ENCODE assay signal across 13 cellular contexts in the genomic region with DNA sequence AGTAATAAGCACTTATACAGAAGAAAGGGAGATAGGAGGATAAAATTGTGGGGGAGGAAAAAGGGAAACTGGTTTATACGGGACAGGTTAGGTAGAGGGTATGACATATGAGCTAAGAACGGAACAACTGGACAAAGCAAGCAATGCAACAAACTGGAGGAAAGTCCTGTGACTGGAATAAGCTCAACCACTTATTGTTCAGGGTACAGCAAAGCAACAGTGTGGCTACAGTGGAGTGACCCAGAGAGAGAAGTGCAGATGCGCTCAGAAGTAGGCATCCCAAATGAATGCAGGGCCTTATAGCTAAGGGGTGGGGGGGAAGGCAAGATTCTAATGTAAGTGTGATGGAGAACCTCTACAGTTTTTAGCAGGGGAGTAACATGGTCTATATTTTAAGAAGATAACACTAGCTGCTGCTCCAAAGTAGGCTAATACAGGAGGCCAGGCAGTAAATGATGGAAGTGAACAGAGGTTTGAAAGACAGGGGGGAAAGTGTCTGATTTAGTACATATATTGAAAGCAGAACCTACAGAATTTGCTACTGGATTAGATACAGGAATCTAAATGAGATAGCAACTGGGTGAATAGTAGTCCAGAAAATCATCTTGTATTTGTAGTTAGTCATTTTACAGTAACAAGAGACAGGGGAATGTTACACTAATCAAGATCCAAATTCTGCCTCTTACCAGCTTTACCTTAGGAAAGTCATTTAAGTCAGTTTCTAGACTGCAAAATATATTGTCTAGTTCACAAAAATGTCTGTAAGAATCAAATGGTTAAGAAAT. TPM values are rescaled to one million over a fixed set of nuclear protein-coding genes. Genes with fewer than 3 reads are reported as not detected.
DNase-seq lines count a peak whose midpoint lies in the region; ATAC-seq and TF ChIP-seq lines count a peak whose summit lies in the region.
"Had no signal": no experiment of that assay in that cellular context is flagged by ENCODE, and none has a peak within 500 bp of the region (broad histone marks: within the 10 kb centered on the region; RNA-seq: fewer than 3 reads in every experiment).

No MANE protein-coding gene starts in this region.

- H3K9me3 ChIP-seq in CD8-positive, alpha-beta memory T cell (ENCODE audit: low read length): no peaks in the 10 kb centered on the region

- POLR2A ChIA-PET in CD8-positive, alpha-beta memory T cell (lab: Charles Lee): interaction anchor here (0.6 to 1.5 kb wide), 3 partner anchors 18 to 685 kb away, joined by 4 to 15 read pairs (median 4); no protein-coding TSS in a partner anchor

- H3K36me3 ChIP-seq in CD8-positive, alpha-beta memory T cell (ENCODE audit: insufficient read depth, low read length): no peaks in the 10 kb centered on the region
- H3K36me3 ChIP-seq: cardiac muscle cell had no signal

- H3K27ac ChIP-seq in CD8-positive, alpha-beta memory T cell (ENCODE audit: low read depth, low read length): no peak overlapping the region
- H3K27ac ChIP-seq: cardiac muscle cell had no signal

- peak overlapping the region; percentile 5 for H3K4me3 ChIP-seq in CD8-positive, alpha-beta memory T cell (ENCODE audit: low read length)
- H3K4me3 ChIP-seq: cardiac muscle cell had no signal

- peaks cover 63% of the 10 kb centered on the region for H3K4me1 ChIP-seq in CD8-positive, alpha-beta memory T cell (ENCODE audit: insufficient read depth, low read length)

- H3K9me3 Mint-ChIP-seq in CD8-positive, alpha-beta memory T cell: no peaks in the 10 kb centered on the region
- H3K9me3 Mint-ChIP-seq in HFFc6 (no peaks in the 10 kb centered on the region), nephron (no peaks in the 10 kb centered on the region)
- no peaks in the 10 kb centered on the region for H3K9me3 Mint-ChIP-seq in activated T-helper 17 cell treated with anti-CD3 and anti-CD28 coated beads, Interleukin-2, amount 50 U/mL, for 72 hours

- DNase-seq in CD8-positive, alpha-beta memory T cell: no peak
- DNase-seq in HFFc6 (no peak), NCI-H1105 treated with DMSO at 0.1 percent for 48 hours (lab: John Stamatoyannopoulos, UW) (no peak), G401 (ENCODE audit: low spot score) (no peak)
- DNase-seq: activated CD8-positive, alpha-beta memory T cell treated with anti-CD3 and anti-CD28 coated beads, Interleukin-2, amount 50 U/mL, for 48 hours; H7; KG1; NCI-H2029; NK-92 treated with Interleukin-12 subunit alpha and Interleukin-12 subunit beta, amount 100 ng/mL, for 24 hours had no signal

- H3K4me3 Mint-ChIP-seq in CD8-positive, alpha-beta memory T cell: peak overlapping the region; percentile 66 to 94 (median 84)
- peak overlapping the region; percentile 12; the same call in 1 of the 2 replicates for H3K4me3 Mint-ChIP-seq in HFFc6
- H3K4me3 Mint-ChIP-seq in activated T-helper 17 cell treated with anti-CD3 and anti-CD28 coated beads, Interleukin-2, amount 50 U/mL, for 72 hours: peak overlapping the region; percentile 90
- H3K4me3 Mint-ChIP-seq in nephron: peak overlapping the region; percentile 29 to 61 (median 54)

- H3K27me3 ChIP-seq in CD8-positive, alpha-beta memory T cell (ENCODE audit: insufficient read depth, low read length, poor library complexity, severe bottlenecking): no peaks in the 10 kb centered on the region
- H3K27me3 ChIP-seq: cardiac muscle cell had no signal

- peak overlapping the region; percentile 4 to 79 (median 30) for H3K27ac Mint-ChIP-seq in CD8-positive, alpha-beta memory T cell
- peak overlapping the region; percentile 20 for H3K27ac Mint-ChIP-seq in HFFc6
- peak overlapping the region; percentile 72 for H3K27ac Mint-ChIP-seq in activated T-helper 17 cell treated with anti-CD3 and anti-CD28 coated beads, Interleukin-2, amount 50 U/mL, for 72 hours
- peak overlapping the region in 2 of 3 experiments; percentile 8 to 15 for H3K27ac Mint-ChIP-seq in nephron

- peaks cover 0 to 10% (median 0%) of the 10 kb centered on the region in 3 donors for H3K36me3 Mint-ChIP-seq in CD8-positive, alpha-beta memory T cell
- H3K36me3 Mint-ChIP-seq in HFFc6 (ENCODE audit: low read depth) (peaks cover 6% of the 10 kb centered on the region), nephron (ENCODE audit: low read depth) (no peaks in the 10 kb centered on the region)
- H3K36me3 Mint-ChIP-seq in activated T-helper 17 cell treated with anti-CD3 and anti-CD28 coated beads, Interleukin-2, amount 50 U/mL, for 72 hours (ENCODE audit: low read depth): peaks cover 33% of the 10 kb centered on the region

- no peak for ATAC-seq in activated T-helper 17 cell treated with anti-CD3 and anti-CD28 coated beads, Interleukin-2, amount 50 U/mL, for 72 hours (replicated peaks)
- no peak for ATAC-seq in GM21825 (IDR thresholded peaks at IDR 0.05; ENCODE audit: unreplicated experiment)

- peaks cover 0 to 1% of the 10 kb centered on the region in 2 donors for H3K27me3 Mint-ChIP-seq in CD8-positive, alpha-beta memory T cell
- H3K27me3 Mint-ChIP-seq in HFFc6 (ENCODE audit: insufficient read depth): peaks cover 5% of the 10 kb centered on the region; the same call in 1 of the 2 replicates
- no peaks in the 10 kb centered on the region for H3K27me3 Mint-ChIP-seq in activated T-helper 17 cell treated with anti-CD3 and anti-CD28 coated beads, Interleukin-2, amount 50 U/mL, for 72 hours
- no peaks in the 10 kb centered on the region for H3K27me3 Mint-ChIP-seq in nephron (ENCODE audit: low read depth)

- CTCF ChIA-PET in CD8-positive, alpha-beta memory T cell (lab: Charles Lee): interaction anchor here (0.6 to 1.5 kb wide), 4 partner anchors 40 to 664 kb away, joined by 3 to 4 read pairs (median 3); no protein-coding TSS in a partner anchor

- peaks cover 73 to 83% (median 81%) of the 10 kb centered on the region in 3 donors for H3K4me1 Mint-ChIP-seq in CD8-positive, alpha-beta memory T cell
- peaks cover 75% of the 10 kb centered on the region for H3K4me1 Mint-ChIP-seq in HFFc6 (ENCODE audit: low read depth)
- H3K4me1 Mint-ChIP-seq in activated T-helper 17 cell treated with anti-CD3 and anti-CD28 coated beads, Interleukin-2, amount 50 U/mL, for 72 hours: peaks cover 49% of the 10 kb centered on the region
- peaks cover 46% of the 10 kb centered on the region for H3K4me1 Mint-ChIP-seq in nephron

- in situ Hi-C loops in G401 (cut with HindIII; ENCODE audit: low sequenced_read_pairs): no loop called here

- TF ChIP-seq CTCF in HFFc6 (IDR thresholded peaks at IDR 0.05) (no peak), nephron (IDR thresholded peaks at IDR 0.05; ENCODE audit: unreplicated experiment in 3 of 3) (no peak)

RNA-seq across cellular contexts. Expression of gene UBE2N, which starts 3.3 kb away (rescaled TPM):
- total RNA-seq in CD8-positive, alpha-beta memory T cell: 100 to 1,000 TPM; 236 to 244 TPM
- 157 TPM for polyA plus RNA-seq in CD8-positive, alpha-beta memory T cell
- total RNA-seq in HFFc6 (2021; fragmentation: NEBNext Ultra II Directional; extraction: Animal tissue kit (Norgen Biotek cat#: 25700)): 100 to 1,000 TPM; 143 to 168 (median 157) TPM
- 100 to 1,000 TPM; 128 to 252 TPM for total RNA-seq in activated T-helper 17 cell treated with anti-CD3 and anti-CD28 coated beads, Interleukin-2, amount 50 U/mL, for 72 hours
- 116 and 119 TPM in 2 replicates for total RNA-seq in G401 (2014; rRNA removed; shearing (Covaris generic))

RNA-seq across cellular contexts. Expression of gene MRPL42, which starts 28.9 kb away (rescaled TPM):
- total RNA-seq in CD8-positive, alpha-beta memory T cell: 10 to 100 TPM; 84.1 to 87.2 TPM
- polyA plus RNA-seq in CD8-positive, alpha-beta memory T cell: 57.1 TPM
- 10 to 100 TPM; 66.5 to 77.6 (median 73.9) TPM for total RNA-seq in HFFc6 (2021; fragmentation: NEBNext Ultra II Directional; extraction: Animal tissue kit (Norgen Biotek cat#: 25700))
- 10 to 100 TPM; 42.2 to 70.0 TPM for total RNA-seq in activated T-helper 17 cell treated with anti-CD3 and anti-CD28 coated beads, Interleukin-2, amount 50 U/mL, for 72 hours
- 159 and 173 TPM in 2 replicates for total RNA-seq in G401 (2014; rRNA removed; shearing (Covaris generic))

Comparison
In these comparisons a context has a peak if more than half of its experiments do, and no peak if none do; other contexts are left out.
1. H3K27ac Mint-ChIP-seq: peak in every context shown above with its lines; median percentile 72 in activated T-helper 17 cell treated with anti-CD3 and anti-CD28 coated beads, Interleukin-2, amount 50 U/mL, for 72 hours; 30 in CD8-positive, alpha-beta memory T cell; 20 in HFFc6; 12 in nephron.
2. H3K4me3 Mint-ChIP-seq: peak in every context shown above with its lines; median percentile 90 in activated T-helper 17 cell treated with anti-CD3 and anti-CD28 coated beads, Interleukin-2, amount 50 U/mL, for 72 hours; 84 in CD8-positive, alpha-beta memory T cell; 54 in nephron; 12 in HFFc6.